In genomic region chr18:21109936-21110666, GRCh38 we compare ENCODE assay signal across 8 cellular contexts. TPM values are rescaled to one million over a fixed set of nuclear protein-coding genes. Genes with fewer than 3 reads are reported as not detected.
DNase-seq lines count a peak whose midpoint lies in the region; ATAC-seq and TF ChIP-seq lines count a peak whose summit lies in the region.

No MANE protein-coding gene starts in this region.

- H3K4me3 ChIP-seq in A673 (ENCODE audit: low read depth, low read length, poor library complexity, severe bottlenecking): peak overlapping the region; percentile 98
- H3K4me3 ChIP-seq in HCT116 (replicated peaks in 1 of 2; ENCODE audit: low read depth in 1 of 2, low read length in 2 of 2): peak overlapping the region; percentile 89 to 92
- peak overlapping the region; percentile 95 to 99 for H3K4me3 ChIP-seq in ascending aorta
- H3K4me3 ChIP-seq in mesendoderm (ENCODE audit: low read length): peak overlapping the region; percentile 99

- H3K36me3 ChIP-seq in A673 (ENCODE audit: insufficient read depth, low read length, poor library complexity, severe bottlenecking) (no peaks in the 10 kb centered on the region), HCT116 (ENCODE audit: control insufficient read depth in 1 of 2, insufficient read depth in 2 of 2, low read length in 2 of 2) (no peaks in the 10 kb centered on the region), ascending aorta (no peaks in the 10 kb centered on the region), mesendoderm (ENCODE audit: control insufficient read depth, insufficient read depth, low read length) (no peaks in the 10 kb centered on the region)

- TF ChIP-seq POLR2A in HCT116 (IDR thresholded peaks at IDR 0.05; ENCODE audit: borderline replicate concordance, extremely low read depth, insufficient read depth, insufficient read length): no peak

- intact Hi-C loops in A673 (cut with micrococcal nuclease; ENCODE audit: unreplicated experiment): loop anchor here (5.0 kb wide), 2 partner anchors 68 to 138 kb away; no protein-coding TSS in a partner anchor
- intact Hi-C loops in HCT116 (cut with micrococcal nuclease): loop anchor here (5.0 to 10.0 kb wide), 2 partner anchors 55 to 133 kb away; no protein-coding TSS in a partner anchor
- intact Hi-C loops in ascending aorta (cut with DNase I): loop anchor here (2.0 to 10.0 kb wide), 5 partner anchors 57 to 1055 kb away; partner anchors contain the start of genes ABHD3 and GATA6

- peaks cover 9% of the 10 kb centered on the region for H3K79me1 ChIP-seq in mesendoderm (ENCODE audit: low read length)

- BruUV-seq in A673 (replicated peaks; lab: Mats Ljungman, UMichigan): TSS peak; percentile 29
- BruUV-seq in HCT116 (replicated peaks; lab: Mats Ljungman, UMichigan): TSS peak; percentile 38

- H3K4me2 ChIP-seq in HCT116 (ENCODE audit: low read length): peak overlapping the region; percentile 84
- H3K4me2 ChIP-seq in mesendoderm (ENCODE audit: low read length): peak overlapping the region; percentile 80

- H3K9me3 ChIP-seq in A673 (ENCODE audit: low read depth, low read length, poor library complexity, severe bottlenecking) (no peaks in the 10 kb centered on the region), HCT116 (ENCODE audit: control insufficient read depth in 1 of 2, insufficient read depth in 1 of 2, low read depth in 1 of 2, low read length in 2 of 2) (no peaks in the 10 kb centered on the region), ascending aorta (no peaks in the 10 kb centered on the region)

- TF ChIP-seq CTCF in A673 (conservative IDR thresholded peaks at IDR 0.05; ENCODE audit: low read depth, low read length): no peak
- TF ChIP-seq CTCF in HCT116 (IDR thresholded peaks at IDR 0.05 in 2 of 3, conservative IDR thresholded peaks at IDR 0.05 in 1 of 3; ENCODE audit: borderline replicate concordance in 1 of 3, insufficient read depth in 1 of 3, low read depth in 2 of 3, low read length in 2 of 3): no peak
- no peak for TF ChIP-seq CTCF in ascending aorta (IDR thresholded peaks at IDR 0.05)

- no peak for TF ChIP-seq RAD21 in HCT116 (IDR thresholded peaks at IDR 0.05; ENCODE audit: low read depth)

- POLR2A ChIA-PET in A673 (lab: Charles Lee; ENCODE audit: low non-redundant PET): no interaction called here
- POLR2A ChIA-PET in HCT116 (lab: Charles Lee): no interaction called here

- no peak overlapping the region for H3K18ac ChIP-seq in mesendoderm (ENCODE audit: low read length)

- RAD21 ChIA-PET in HCT116 (lab: Charles Lee; ENCODE audit: low non-redundant PET in 1 of 2, low total read pairs in 2 of 2, uncharacterized antibody in 2 of 2, unreplicated experiment in 2 of 2): no interaction called here

- no peak overlapping the region for H2BK5ac ChIP-seq in mesendoderm (ENCODE audit: low read length)

- H3K4me1 ChIP-seq in A673 (ENCODE audit: insufficient read depth, low read length, poor library complexity, severe bottlenecking) (peaks cover 12% of the 10 kb centered on the region), HCT116 (ENCODE audit: control insufficient read depth in 1 of 2, insufficient read depth in 2 of 2, low read length in 2 of 2) (peaks cover 15 to 17% of the 10 kb centered on the region in 2 experiments; a peak in 3 of 4 replicates), ascending aorta (peaks cover 10 to 18% of the 10 kb centered on the region in 2 donors), mesendoderm (ENCODE audit: control insufficient read depth, low read depth, low read length) (peaks cover 5% of the 10 kb centered on the region)

- no peak for ATAC-seq in HCT116
- ATAC-seq in GM18858 (IDR thresholded peaks at IDR 0.05; ENCODE audit: unreplicated experiment): no peak

- H3K23ac ChIP-seq in mesendoderm (ENCODE audit: low read length): no peak overlapping the region

- CTCF ChIA-PET in A673 (lab: Charles Lee): no interaction called here
- CTCF ChIA-PET in HCT116 (lab: Charles Lee): no interaction called here

- no peak overlapping the region for H2AK5ac ChIP-seq in mesendoderm (ENCODE audit: low read length)

- H3K79me2 ChIP-seq in HCT116 (ENCODE audit: insufficient read depth, low read length) (peaks cover 63% of the 10 kb centered on the region), mesendoderm (ENCODE audit: control insufficient read depth, insufficient read depth, low read length) (peaks cover 39% of the 10 kb centered on the region)

- no peak overlapping the region for H4K5ac ChIP-seq in mesendoderm (ENCODE audit: low read length)

- H2BK15ac ChIP-seq in mesendoderm (replicated peaks; ENCODE audit: low read depth): no peak overlapping the region

- no peaks in the 10 kb centered on the region for H3K27me3 ChIP-seq in A673 (replicated peaks; ENCODE audit: insufficient read depth, low read depth, low read length, poor library complexity)
- H3K27me3 ChIP-seq in HCT116 (ENCODE audit: insufficient read depth, low read length): no peaks in the 10 kb centered on the region
- H3K27me3 ChIP-seq in ascending aorta: no peaks in the 10 kb centered on the region
- no peaks in the 10 kb centered on the region for H3K27me3 ChIP-seq in mesendoderm (ENCODE audit: insufficient read depth, low read length, poor library complexity)

- H3K9ac ChIP-seq in HCT116 (ENCODE audit: low read length) (peak overlapping the region; percentile 86), mesendoderm (ENCODE audit: low read length) (peak overlapping the region; percentile 100)

- peak overlapping the region; percentile 100 for H3K56ac ChIP-seq in mesendoderm (ENCODE audit: low read length)

- H3K9me2 ChIP-seq in HCT116 (ENCODE audit: insufficient read depth): no peaks in the 10 kb centered on the region

- WGBS in mesendoderm (ENCODE audit: extremely low coverage, insufficient coverage, low lambda C conversion rate): no CpG with 5 or more reads among the region's 8 CpGs

- H4K20me1 ChIP-seq in HCT116 (ENCODE audit: insufficient read depth): peaks cover 10% of the 10 kb centered on the region; the same call in 1 of the 2 replicates

- H2AFZ ChIP-seq in HCT116 (ENCODE audit: low read depth, low read length, poor library complexity, severe bottlenecking): no peak overlapping the region

- H2BK120ac ChIP-seq in mesendoderm (ENCODE audit: low read depth, low read length): no peak overlapping the region

- DNase-seq in A673 (ENCODE audit: low spot score) (peak; percentile 11), HCT116 (ENCODE audit: low read depth, low spot score) (no peak), ascending aorta (ENCODE audit: low spot score in 2 of 2) (no peak), mesendoderm (no peak), ureter (ENCODE audit: low spot score) (no peak), T1000 (lab: John Stamatoyannopoulos, UW) (no peak)
- no peak for DNase-seq in activated CD4-positive, CD25-positive, alpha-beta regulatory T cell treated with anti-CD3 and anti-CD28 coated beads, Interleukin-2, amount 50 U/mL, for 72 hours

- H4K8ac ChIP-seq in mesendoderm (ENCODE audit: low read depth, low read length): no peak overlapping the region

- no peak overlapping the region for H3K4ac ChIP-seq in mesendoderm (ENCODE audit: low read depth, low read length)

- H3K27ac ChIP-seq in A673 (ENCODE audit: low read depth, low read length, poor library complexity, severe bottlenecking) (no peak overlapping the region), HCT116 (ENCODE audit: low read depth, low read length) (peak overlapping the region; percentile 86; the same call in 1 of the 2 replicates), ascending aorta (peak overlapping the region; percentile 98 to 99), mesendoderm (ENCODE audit: low read depth, low read length) (no peak overlapping the region)

TF ChIP-seq in HCT116, 20 proteins besides CTCF, POLR2A, EP300 and RAD21 (continues in another document):
- no peak for TF ChIP-seq YY1 (IDR thresholded peaks at IDR 0.05; ENCODE audit: extremely low read depth, insufficient replicate concordance, low read depth, low read length)
- no peak for TF ChIP-seq SP1 (IDR thresholded peaks at IDR 0.05; ENCODE audit: low read depth)
- no peak for TF ChIP-seq ELF1 (IDR thresholded peaks at IDR 0.05; ENCODE audit: borderline replicate concordance, low read depth)
- TF ChIP-seq CBX3 (IDR thresholded peaks at IDR 0.05; ENCODE audit: low read depth): no peak
- TF ChIP-seq FOSL1 (IDR thresholded peaks at IDR 0.05; ENCODE audit: low read depth): no peak
- no peak for TF ChIP-seq SIN3A (IDR thresholded peaks at IDR 0.05; ENCODE audit: low read depth)
- TF ChIP-seq, protein P1, sequence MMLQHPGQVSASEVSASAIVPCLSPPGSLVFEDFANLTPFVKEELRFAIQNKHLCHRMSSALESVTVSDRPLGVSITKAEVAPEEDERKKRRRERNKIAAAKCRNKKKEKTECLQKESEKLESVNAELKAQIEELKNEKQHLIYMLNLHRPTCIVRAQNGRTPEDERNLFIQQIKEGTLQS (IDR thresholded peaks at IDR 0.05): no peak
- TF ChIP-seq, protein P2, sequence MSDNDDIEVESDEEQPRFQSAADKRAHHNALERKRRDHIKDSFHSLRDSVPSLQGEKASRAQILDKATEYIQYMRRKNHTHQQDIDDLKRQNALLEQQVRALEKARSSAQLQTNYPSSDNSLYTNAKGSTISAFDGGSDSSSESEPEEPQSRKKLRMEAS (IDR thresholded peaks at IDR 0.05): no peak
- TF ChIP-seq ZFX (IDR thresholded peaks at IDR 0.05): no peak
- no peak for TF ChIP-seq EGR1 (IDR thresholded peaks at IDR 0.05; ENCODE audit: low read depth)
- no peak for TF ChIP-seq EZH2phosphoT487 (IDR thresholded peaks at IDR 0.05; ENCODE audit: borderline replicate concordance)
- TF ChIP-seq POLR2AphosphoS5 (IDR thresholded peaks at IDR 0.05; ENCODE audit: low read depth, low read length): no peak
- no peak for TF ChIP-seq EZH2 (IDR thresholded peaks at IDR 0.05)
- no peak for TF ChIP-seq TCF7L2 (IDR thresholded peaks at IDR 0.05; ENCODE audit: borderline replicate concordance, extremely low read depth, insufficient read depth, insufficient read length)

RNA-seq across cellular contexts. Expression of gene ROCK1, which starts 1.5 kb away (rescaled TPM):
- total RNA-seq in A673 (2021): 34.9 and 38.1 TPM in 2 replicates
- total RNA-seq in HCT116 (2021; ENCODE audit: unreplicated experiment): 38.1 TPM
- polyA plus RNA-seq in HCT116 (2012): 7.5 and 11.3 TPM in 2 replicates
- 32.0 TPM for total RNA-seq in ascending aorta
- 34.6 TPM for polyA plus RNA-seq in mesendoderm (2013, experiment 1 of 2)
- polyA plus RNA-seq in mesendoderm (2013, experiment 2 of 2): 35.1 TPM
- 70.2 TPM for total RNA-seq in ureter

Comparison
In these comparisons a context has a peak if more than half of its experiments do, and no peak if none do; other contexts are left out.
1. H3K27ac ChIP-seq: peak in HCT116 (single experiment) and ascending aorta (2 of 2); none in A673 (single experiment) and mesendoderm (single experiment).
2. Peak in every context shown above with its lines, with median percentiles within 50 percentile points of each other: H3K4me3 ChIP-seq.